In genomic region chr5:27474395-27474794, GRCh38 we compare ENCODE assay signal across 21 cellular contexts.
DNase-seq lines count a peak whose midpoint lies in the region; ATAC-seq and TF ChIP-seq lines count a peak whose summit lies in the region.
"Had no signal": no experiment of that assay in that cellular context is flagged by ENCODE, and none has a peak within 500 bp of the region (broad histone marks: within the 10 kb centered on the region; RNA-seq: fewer than 3 reads in every experiment).

No MANE protein-coding gene starts in this region.

- H3K27me3 Mint-ChIP-seq in glutamatergic neuron (ENCODE audit: unreplicated experiment) (peaks cover 14% of the 10 kb centered on the region), type B pancreatic cell (no peaks in the 10 kb centered on the region)
- H3K27me3 Mint-ChIP-seq in activated naive CD8-positive, alpha-beta T cell treated with anti-CD3 and anti-CD28 coated beads for 36 hours: no peaks in the 10 kb centered on the region
- H3K27me3 Mint-ChIP-seq: activated B cell treated with CpG ODN at 0.5 μM for 24 hours had no signal

- peak overlapping the region; percentile 68 for H3K4me2 ChIP-seq in OCI-LY1 (ENCODE audit: low read length)

- peaks cover 31% of the 10 kb centered on the region for H3K79me2 ChIP-seq in OCI-LY1 (ENCODE audit: insufficient read depth, low read length)

- no peaks in the 10 kb centered on the region for H3F3A ChIP-seq in OCI-LY1 (ENCODE audit: insufficient read depth, low read length)

- H2AFZ ChIP-seq in OCI-LY1 (ENCODE audit: low read length): no peak overlapping the region

- H3K9me2 ChIP-seq in OCI-LY1 (ENCODE audit: low read depth, low read length): no peaks in the 10 kb centered on the region

- H3K27ac Mint-ChIP-seq in glutamatergic neuron (ENCODE audit: unreplicated experiment): peak overlapping the region; percentile 99
- H3K27ac Mint-ChIP-seq in type B pancreatic cell: no peak overlapping the region
- H3K27ac Mint-ChIP-seq in activated naive CD8-positive, alpha-beta T cell treated with anti-CD3 and anti-CD28 coated beads for 36 hours: no peak overlapping the region
- H3K27ac Mint-ChIP-seq: activated B cell treated with CpG ODN at 0.5 μM for 24 hours had no signal

- H3K27me3 ChIP-seq in cardiac muscle cell: no peaks in the 10 kb centered on the region
- no peaks in the 10 kb centered on the region for H3K27me3 ChIP-seq in right cardiac atrium (ENCODE audit: control insufficient read depth, insufficient read depth)
- H3K27me3 ChIP-seq in OCI-LY1 (ENCODE audit: insufficient read depth, low read length): no peaks in the 10 kb centered on the region
- H3K27me3 ChIP-seq: upper lobe of right lung had no signal

- H3K4me1 ChIP-seq in cardiac muscle cell (ENCODE audit: low read depth) (peaks cover 4% of the 10 kb centered on the region), right cardiac atrium (ENCODE audit: control insufficient read depth, insufficient read depth, low read length) (no peaks in the 10 kb centered on the region), OCI-LY1 (ENCODE audit: insufficient read depth, low read length, severe bottlenecking) (peaks cover 22% of the 10 kb centered on the region)
- H3K4me1 ChIP-seq: lower lobe of right lung, upper lobe of right lung had no signal

- DNase-seq in cardiac muscle cell (ENCODE audit: low read depth in 1 of 2, low spot score in 1 of 2) (no peak), right cardiac atrium (no peak), glutamatergic neuron (no peak), type B pancreatic cell (ENCODE audit: extremely low spot score, unreplicated experiment) (no peak), hepatic stellate cell (ENCODE audit: low spot score) (no peak)
- no peak for DNase-seq in activated naive CD8-positive, alpha-beta T cell treated with anti-CD3 and anti-CD28 coated beads for 36 hours
- DNase-seq: activated B cell treated with CpG ODN at 0.5 μM for 24 hours; activated CD4-positive, alpha-beta T cell treated with anti-CD3 and anti-CD28 coated beads, Interleukin-2, amount 50 U/mL, for 48 hours; activated naive CD4-positive, alpha-beta T cell; aorta; DND-41; lower lobe of right lung; NCI-H1048; NCI-H2029 treated with DMSO at 0.1 percent for 48 hours; nucleus accumbens; stimulated activated CD4-positive, alpha-beta T cell treated with anti-CD3 and anti-CD28 coated beads, Interleukin-12 subunit alpha, Interleukin-12 subunit beta, amount 100 ng/mL, for 4 hours; upper lobe of right lung had no signal

- intact Hi-C loops in right cardiac atrium (cut with DNase I): no loop called here

- peaks cover 16% of the 10 kb centered on the region for H3K9me3 Mint-ChIP-seq in glutamatergic neuron (ENCODE audit: unreplicated experiment)
- peaks cover 7% of the 10 kb centered on the region for H3K9me3 Mint-ChIP-seq in type B pancreatic cell
- peaks cover 6% of the 10 kb centered on the region for H3K9me3 Mint-ChIP-seq in activated naive CD8-positive, alpha-beta T cell treated with anti-CD3 and anti-CD28 coated beads for 36 hours

- H3K36me3 Mint-ChIP-seq in glutamatergic neuron (ENCODE audit: unreplicated experiment) (peaks cover 34% of the 10 kb centered on the region), type B pancreatic cell (peaks cover 36% of the 10 kb centered on the region)
- H3K36me3 Mint-ChIP-seq in activated naive CD8-positive, alpha-beta T cell treated with anti-CD3 and anti-CD28 coated beads for 36 hours: no peaks in the 10 kb centered on the region

- H3K4me3 Mint-ChIP-seq in glutamatergic neuron (ENCODE audit: unreplicated experiment): peak overlapping the region; percentile 97
- H3K4me3 Mint-ChIP-seq in type B pancreatic cell: peak overlapping the region; percentile 92
- H3K4me3 Mint-ChIP-seq in activated naive CD8-positive, alpha-beta T cell treated with anti-CD3 and anti-CD28 coated beads for 36 hours: no peak overlapping the region
- H3K4me3 Mint-ChIP-seq: activated B cell treated with CpG ODN at 0.5 μM for 24 hours had no signal

- no peaks in the 10 kb centered on the region for H4K20me1 ChIP-seq in OCI-LY1 (ENCODE audit: insufficient read depth, low read length)

- peaks cover 14% of the 10 kb centered on the region for H3K36me3 ChIP-seq in cardiac muscle cell
- peaks cover 58% of the 10 kb centered on the region for H3K36me3 ChIP-seq in OCI-LY1 (ENCODE audit: insufficient read depth, low read length)
- H3K36me3 ChIP-seq: lower lobe of right lung, upper lobe of right lung had no signal

- H3K9ac ChIP-seq in OCI-LY1 (ENCODE audit: low read length): peak overlapping the region; percentile 83; the same call in 1 of the 2 replicates

- H3K4me3 ChIP-seq in cardiac muscle cell (peak overlapping the region; percentile 36), right cardiac atrium (ENCODE audit: low read length) (no peak overlapping the region), OCI-LY1 (ENCODE audit: low read depth, low read length, poor library complexity, severe bottlenecking) (peak overlapping the region; percentile 78)
- H3K4me3 ChIP-seq: lower lobe of right lung, upper lobe of right lung had no signal

- no peaks in the 10 kb centered on the region for H3K9me3 ChIP-seq in cardiac muscle cell (ENCODE audit: low read depth)
- H3K9me3 ChIP-seq in right cardiac atrium (ENCODE audit: control insufficient read depth, low read length): peaks cover 5% of the 10 kb centered on the region
- peaks cover 21% of the 10 kb centered on the region for H3K9me3 ChIP-seq in OCI-LY1 (ENCODE audit: low read length)
- H3K9me3 ChIP-seq: upper lobe of right lung had no signal

- ATAC-seq in right cardiac atrium (no peak), GM19035 (IDR thresholded peaks at IDR 0.05; ENCODE audit: unreplicated experiment) (no peak)
- ATAC-seq: lower lobe of right lung, SK-N-SH treated with all-trans-retinoic acid at 6 μM for 48 hours, upper lobe of right lung had no signal

- TF ChIP-seq CTCF in cardiac muscle cell (IDR thresholded peaks at IDR 0.05; ENCODE audit: low read depth, low read length) (no peak), OCI-LY1 (IDR thresholded peaks at IDR 0.05; ENCODE audit: low read length) (no peak), glutamatergic neuron (IDR thresholded peaks at IDR 0.05; ENCODE audit: partially characterized antibody, unreplicated experiment) (no peak), type B pancreatic cell (conservative IDR thresholded peaks at IDR 0.05) (no peak)

- H3K4me1 Mint-ChIP-seq in glutamatergic neuron (ENCODE audit: low read depth, unreplicated experiment) (peaks cover 12% of the 10 kb centered on the region), type B pancreatic cell (ENCODE audit: unreplicated experiment) (peaks cover 8% of the 10 kb centered on the region)
- H3K4me1 Mint-ChIP-seq in activated naive CD8-positive, alpha-beta T cell treated with anti-CD3 and anti-CD28 coated beads for 36 hours: no peaks in the 10 kb centered on the region
- H3K4me1 Mint-ChIP-seq: activated B cell treated with CpG ODN at 0.5 μM for 24 hours had no signal

- H3K27ac ChIP-seq in cardiac muscle cell (no peak overlapping the region), right cardiac atrium (ENCODE audit: low read length) (no peak overlapping the region), OCI-LY1 (ENCODE audit: low read depth, low read length, poor library complexity, severe bottlenecking) (no peak overlapping the region)
- H3K27ac ChIP-seq: 22Rv1, lower lobe of right lung, upper lobe of right lung had no signal
